In genomic region chr13:55517312-55517711, GRCh38 we compare ENCODE assay signal across 1 cellular context.
TF ChIP-seq lines count a peak whose summit lies in the region.

No MANE protein-coding gene starts in this region.

TF ChIP-seq in GM23338, 12 proteins besides CTCF, POLR2A, EP300 and RAD21 (continued from another document):
- TF ChIP-seq ZNF462 (CRISPR knock-in tag; IDR thresholded peaks at IDR 0.05): no peak
- no peak for TF ChIP-seq EZH2 (IDR thresholded peaks at IDR 0.05; ENCODE audit: low read depth, unreplicated experiment)
- no peak for TF ChIP-seq CREB1 (CRISPR knock-in tag; IDR thresholded peaks at IDR 0.05; ENCODE audit: low read depth)
- TF ChIP-seq EZH2phosphoT487 (IDR thresholded peaks at IDR 0.05; ENCODE audit: unreplicated experiment): no peak
- no peak for TF ChIP-seq REST (IDR thresholded peaks at IDR 0.05; ENCODE audit: unreplicated experiment)
- no peak for TF ChIP-seq STAT1 (IDR thresholded peaks at IDR 0.05; ENCODE audit: unreplicated experiment)
- no peak for TF ChIP-seq ZNF331 (CRISPR knock-in tag; IDR thresholded peaks at IDR 0.05; ENCODE audit: low read depth)
- TF ChIP-seq NANOG (IDR thresholded peaks at IDR 0.05; ENCODE audit: borderline replicate concordance): no peak
TF ChIP-seq in GM23338: peak in this region for 0.
